In the genomic region with DNA sequence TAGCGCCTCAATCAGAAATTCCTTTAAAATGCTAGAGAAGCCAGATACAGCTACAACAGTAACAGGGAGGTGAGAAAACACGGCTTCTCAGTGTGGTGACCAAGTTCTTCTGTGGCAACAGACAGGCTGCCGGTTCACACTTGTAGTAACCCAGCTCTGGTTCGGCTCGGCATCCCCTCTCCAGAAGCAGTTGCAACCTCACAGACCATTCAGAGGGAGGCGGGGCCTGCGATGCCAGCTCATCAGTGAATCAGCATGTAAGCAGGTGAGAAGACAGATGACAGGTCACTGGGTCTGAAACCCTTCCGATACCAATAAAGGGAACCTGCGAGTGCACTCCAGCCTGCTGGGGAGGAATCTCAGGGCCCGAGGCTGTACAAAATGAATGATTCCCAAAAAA, we compare ENCODE assay signal across 9 cellular contexts.
A peak's percentile ranks its signal among the peaks of the same experiment; 100 is the strongest.
DNase-seq lines count a peak whose midpoint lies in the region; ATAC-seq and TF ChIP-seq lines count a peak whose summit lies in the region.
"Had no signal": no experiment of that assay in that cellular context is flagged by ENCODE, and none has a peak within 500 bp of the region (broad histone marks: within the 10 kb centered on the region; RNA-seq: fewer than 3 reads in every experiment).

No MANE protein-coding gene starts in this region.

- ATAC-seq in esophagus mucosa, result peak; percentile 66
- ATAC-seq in GM18498 (IDR thresholded peaks at IDR 0.05; ENCODE audit: unreplicated experiment), result no peak
- no peak for ATAC-seq in GM21786 (IDR thresholded peaks at IDR 0.05; ENCODE audit: unreplicated experiment)

- H3K36me3 ChIP-seq in neuron (ENCODE audit: insufficient read depth, low read length) (no peaks in the 10 kb centered on the region), HAP-1 (replicated peaks) (no peaks in the 10 kb centered on the region)

- H2AFZ ChIP-seq in neuron (ENCODE audit: low read depth, low read length), result peak overlapping the region; percentile 8

- H3K27me3 ChIP-seq in neuron (ENCODE audit: insufficient read depth, low read length) (peaks cover 7% of the 10 kb centered on the region), HAP-1 (ENCODE audit: low read depth) (no peaks in the 10 kb centered on the region; the same call in 1 of the 2 replicates)

- in situ Hi-C loops in HAP-1 (cut with MboI; ENCODE audit: low sequenced_read_pairs), result no loop called here

- peaks cover 3% of the 10 kb centered on the region for H3K4me1 ChIP-seq in neuron (ENCODE audit: insufficient read depth, low read length)
- no peaks in the 10 kb centered on the region for H3K4me1 ChIP-seq in HAP-1

- H3K4me3 ChIP-seq in GM12865 (ENCODE audit: low read depth, low read length) (no peak overlapping the region), neuron (ENCODE audit: low read length) (no peak overlapping the region), HAP-1 (no peak overlapping the region)

- DNase-seq in GM12865 (ENCODE audit: low read depth) (peak; percentile 1), NCI-H69 (lab: John Stamatoyannopoulos, UW) (peak; percentile 2), NK-92 (lab: John Stamatoyannopoulos, UW; ENCODE audit: unreplicated experiment) (no peak), HAP-1 (ENCODE audit: low spot score in 2 of 2) (no peak)
- DNase-seq: erythroblast had no signal

- TF ChIP-seq CTCF in GM12865 (IDR thresholded peaks at IDR 0.05; ENCODE audit: insufficient read depth, low read depth, low read length, missing control alignments), result no peak

- H3K9me3 ChIP-seq in neuron (ENCODE audit: low read length), result no peaks in the 10 kb centered on the region
- no peaks in the 10 kb centered on the region for H3K9me3 ChIP-seq in HAP-1

Comparison
In these comparisons a context has a peak if more than half of its experiments do, and no peak if none do; other contexts are left out.
1. DNase-seq: peak in GM12865 (single experiment) and NCI-H69 (single experiment); none in NK-92 (single experiment) and HAP-1 (0 of 2).